ENCODE assay signal across 12 cellular contexts in genomic region chr7:27101188-27101905, GRCh38. TPM values are rescaled to one million over a fixed set of nuclear protein-coding genes. Genes with fewer than 3 reads are reported as not detected.
DNase-seq lines count a peak whose midpoint lies in the region; ATAC-seq and TF ChIP-seq lines count a peak whose summit lies in the region.
"Had no signal": no experiment of that assay in that cellular context is flagged by ENCODE, and none has a peak within 500 bp of the region (broad histone marks: within the 10 kb centered on the region; RNA-seq: fewer than 3 reads in every experiment).

No MANE protein-coding gene starts in this region.

- H3K36me3 ChIP-seq in HUES64 (ENCODE audit: insufficient read depth, low read length): no peaks in the 10 kb centered on the region
- no peaks in the 10 kb centered on the region for H3K36me3 ChIP-seq in smooth muscle cell (ENCODE audit: low read depth)

- CTCF ChIA-PET in activated CD4-positive, alpha-beta memory T cell treated with anti-CD3 and anti-CD28 coated beads for 36 hours (lab: Charles Lee): interaction anchor here (0.5 kb wide), 1 partner anchor 11 kb away, joined by 3 read pairs; no protein-coding TSS in a partner anchor

- TF ChIP-seq CTCF in chondrocyte (IDR thresholded peaks at IDR 0.05) (no peak), smooth muscle cell (IDR thresholded peaks at IDR 0.05; ENCODE audit: borderline replicate concordance, insufficient read depth, poor library complexity, severe bottlenecking) (no peak)

- peak overlapping the region; percentile 99 for H3K27ac Mint-ChIP-seq in chondrocyte (ENCODE audit: unreplicated experiment)
- H3K27ac Mint-ChIP-seq in activated CD4-positive, alpha-beta memory T cell treated with anti-CD3 and anti-CD28 coated beads for 36 hours: no peak overlapping the region

- peak overlapping the region; percentile 49 for H3K4me2 ChIP-seq in smooth muscle cell

- H3K27me3 ChIP-seq in HUES64 (ENCODE audit: insufficient read depth, low read length) (peaks cover 100% of the 10 kb centered on the region), smooth muscle cell (ENCODE audit: low read depth) (peaks cover 100% of the 10 kb centered on the region)
- H3K27me3 ChIP-seq: SJSA1 had no signal

- DNase-seq in chondrocyte (ENCODE audit: low spot score): no peak
- DNase-seq in left kidney (ENCODE audit: low read depth, low spot score): peak; percentile 87
- no peak for DNase-seq in smooth muscle cell (lab: John Stamatoyannopoulos, UW; ENCODE audit: unreplicated experiment)
- DNase-seq in KBM-7: no peak
- no peak for DNase-seq in foreskin melanocyte
- no peak for DNase-seq in activated CD4-positive, alpha-beta memory T cell treated with anti-CD3 and anti-CD28 coated beads for 36 hours
- DNase-seq: MM.1S, NCI-H524 treated with DMSO at 0.1 percent for 48 hours had no signal

- POLR2A ChIA-PET in activated CD4-positive, alpha-beta memory T cell treated with anti-CD3 and anti-CD28 coated beads for 36 hours (lab: Charles Lee): interaction anchor here (1.4 kb wide), 1 partner anchor 9 kb away, joined by 3 read pairs; no protein-coding TSS in a partner anchor

- WGBS in HUES64: 8% methylated on average over 23 of the region's 23 CpGs
- WGBS in smooth muscle cell (ENCODE audit: low lambda C conversion rate): 10% methylated on average over 23 of the region's 23 CpGs

- intact Hi-C loops in activated CD4-positive, alpha-beta memory T cell treated with anti-CD3 and anti-CD28 coated beads for 36 hours (cut with micrococcal nuclease): no loop called here

- H3K4me3 Mint-ChIP-seq in chondrocyte (ENCODE audit: unreplicated experiment): peak overlapping the region; percentile 96
- H3K4me3 Mint-ChIP-seq in activated CD4-positive, alpha-beta memory T cell treated with anti-CD3 and anti-CD28 coated beads for 36 hours: no peak overlapping the region

- H2AFZ ChIP-seq in smooth muscle cell (ENCODE audit: low read depth): no peak overlapping the region

- no peaks in the 10 kb centered on the region for H3K79me2 ChIP-seq in smooth muscle cell (ENCODE audit: low read depth)

- peak overlapping the region; percentile 57; the same call in 1 of the 2 replicates for H3K27ac ChIP-seq in HUES64 (ENCODE audit: low read depth, low read length)
- H3K27ac ChIP-seq in smooth muscle cell (ENCODE audit: low read depth): no peak overlapping the region
- H3K27ac ChIP-seq: SJSA1 had no signal

- ATAC-seq in HG03280 (IDR thresholded peaks at IDR 0.05; ENCODE audit: unreplicated experiment): no peak

- peaks cover 22% of the 10 kb centered on the region for H3K4me1 ChIP-seq in HUES64 (ENCODE audit: insufficient read depth, low read length)
- peaks cover 11% of the 10 kb centered on the region for H3K4me1 ChIP-seq in smooth muscle cell (ENCODE audit: low read depth)

- H3K4me3 ChIP-seq in HUES64 (ENCODE audit: low read length): peak overlapping the region; percentile 33; the same call in 1 of the 2 replicates
- no peak overlapping the region for H3K4me3 ChIP-seq in smooth muscle cell
- H3K4me3 ChIP-seq: SJSA1 had no signal

- peaks cover 81% of the 10 kb centered on the region for H3K4me1 Mint-ChIP-seq in chondrocyte (ENCODE audit: low read depth)
- peaks cover 30% of the 10 kb centered on the region for H3K4me1 Mint-ChIP-seq in activated CD4-positive, alpha-beta memory T cell treated with anti-CD3 and anti-CD28 coated beads for 36 hours (ENCODE audit: low read depth)

- H3K9me3 ChIP-seq in HUES64 (ENCODE audit: insufficient read depth, low read depth, low read length) (no peaks in the 10 kb centered on the region), smooth muscle cell (replicated peaks; ENCODE audit: low read depth) (no peaks in the 10 kb centered on the region)
- H3K9me3 ChIP-seq: SJSA1 had no signal

- no peak overlapping the region; the same call in 1 of the 2 replicates for H3K9ac ChIP-seq in HUES64 (ENCODE audit: low read depth, low read length)
- no peak overlapping the region for H3K9ac ChIP-seq in smooth muscle cell (ENCODE audit: low read depth)

- H3K9me3 Mint-ChIP-seq in chondrocyte (ENCODE audit: low read depth): no peaks in the 10 kb centered on the region
- no peaks in the 10 kb centered on the region for H3K9me3 Mint-ChIP-seq in activated CD4-positive, alpha-beta memory T cell treated with anti-CD3 and anti-CD28 coated beads for 36 hours

- H3K27me3 Mint-ChIP-seq in chondrocyte (ENCODE audit: low read depth): peaks cover 39% of the 10 kb centered on the region
- peaks cover 51% of the 10 kb centered on the region for H3K27me3 Mint-ChIP-seq in activated CD4-positive, alpha-beta memory T cell treated with anti-CD3 and anti-CD28 coated beads for 36 hours

- no peaks in the 10 kb centered on the region for H3F3A ChIP-seq in smooth muscle cell (ENCODE audit: low read depth)

- peaks cover 20% of the 10 kb centered on the region for H3K36me3 Mint-ChIP-seq in chondrocyte (ENCODE audit: low read depth)
- H3K36me3 Mint-ChIP-seq in activated CD4-positive, alpha-beta memory T cell treated with anti-CD3 and anti-CD28 coated beads for 36 hours: peaks cover 12% of the 10 kb centered on the region

- peaks cover 29% of the 10 kb centered on the region for H4K20me1 ChIP-seq in smooth muscle cell (ENCODE audit: low read depth)

- in situ Hi-C loops in KBM-7 (cut with MboI; ENCODE audit: low pct_unique_long_range_greater_than_20kb, low sequenced_read_pairs): no loop called here

RNA-seq across cellular contexts. Expression of gene HOXA2, which starts 1.1 kb away (rescaled TPM):
- polyA plus RNA-seq in HUES64 (2013, experiment 1 of 2): 3.4 TPM
- 8.4 TPM for polyA plus RNA-seq in HUES64 (2013, experiment 2 of 2)
- total RNA-seq in chondrocyte (8.3 to 10.2 TPM in 2 of 3 replicates, not detected in the other), smooth muscle cell (not detected in 2 replicates)
- not detected in 2 replicates for polyA plus RNA-seq in smooth muscle cell
- not detected for total RNA-seq in activated CD4-positive, alpha-beta memory T cell treated with anti-CD3 and anti-CD28 coated beads for 36 hours
- total RNA-seq: activated CD8-positive, alpha-beta memory T cell treated with anti-CD3 and anti-CD28 coated beads for 36 hours had no signal

RNA-seq across cellular contexts. Expression of gene HOXA1, which starts 5.5 kb away (rescaled TPM):
- polyA plus RNA-seq in HUES64 (2013, experiment 1 of 2): 7.8 TPM
- 11.2 TPM for polyA plus RNA-seq in HUES64 (2013, experiment 2 of 2)
- total RNA-seq in chondrocyte (2.7 to 2.9 TPM in 2 of 3 replicates, not detected in the other), smooth muscle cell (0.40 TPM in 1 of 2 replicates, not detected in the other)
- polyA plus RNA-seq in smooth muscle cell: not detected in 2 replicates
- total RNA-seq in activated CD4-positive, alpha-beta memory T cell treated with anti-CD3 and anti-CD28 coated beads for 36 hours: under 1 TPM; 0.29 to 0.43 TPM

RNA-seq across cellular contexts. Expression of gene HOXA4, which starts 29.2 kb away (rescaled TPM):
- polyA plus RNA-seq in HUES64 (2013, experiment 1 of 2): not detected
- 0.44 TPM for polyA plus RNA-seq in HUES64 (2013, experiment 2 of 2)
- total RNA-seq in chondrocyte: 0.30 TPM in 1 of 3 replicates, not detected in the others
- 1.4 TPM in 1 of 2 replicates, not detected in the other for total RNA-seq in smooth muscle cell
- polyA plus RNA-seq in smooth muscle cell: 0.22 TPM in 1 of 2 replicates, not detected in the other
- total RNA-seq in activated CD4-positive, alpha-beta memory T cell treated with anti-CD3 and anti-CD28 coated beads for 36 hours: not detected

RNA-seq across cellular contexts. Expression of gene HOXA5, which starts 42.1 kb away (rescaled TPM):
- 0.50 TPM for polyA plus RNA-seq in HUES64 (2013, experiment 1 of 2)
- polyA plus RNA-seq in HUES64 (2013, experiment 2 of 2): 0.89 TPM
- total RNA-seq in chondrocyte: not detected in 3 replicates
- total RNA-seq in smooth muscle cell: 0.67 and 2.1 TPM in 2 replicates
- polyA plus RNA-seq in smooth muscle cell: 0.11 and 0.98 TPM in 2 replicates
- total RNA-seq in activated CD4-positive, alpha-beta memory T cell treated with anti-CD3 and anti-CD28 coated beads for 36 hours: not detected
- total RNA-seq: activated CD8-positive, alpha-beta memory T cell treated with anti-CD3 and anti-CD28 coated beads for 36 hours had no signal

RNA-seq across cellular contexts. Expression of gene HOXA6, which starts 46.2 kb away (rescaled TPM):
- polyA plus RNA-seq in HUES64 (2013, experiment 1 of 2): 0.20 TPM
- 1.0 TPM for polyA plus RNA-seq in HUES64 (2013, experiment 2 of 2)
- total RNA-seq in chondrocyte (not detected in 3 replicates), smooth muscle cell (0.58 TPM in 1 of 2 replicates, not detected in the other)
- 0.56 TPM in 1 of 2 replicates, not detected in the other for polyA plus RNA-seq in smooth muscle cell
- total RNA-seq in activated CD4-positive, alpha-beta memory T cell treated with anti-CD3 and anti-CD28 coated beads for 36 hours: not detected
- total RNA-seq: activated CD8-positive, alpha-beta memory T cell treated with anti-CD3 and anti-CD28 coated beads for 36 hours had no signal
